Comparison of ENCODE assay signal across 9 cellular contexts in genomic region chr17:1645207-1646171, GRCh38. TPM values are rescaled to one million over a fixed set of nuclear protein-coding genes. Genes with fewer than 3 reads are reported as not detected.
A peak's percentile ranks its signal among the peaks of the same experiment; 100 is the strongest.
DNase-seq lines count a peak whose midpoint lies in the region; ATAC-seq, FAIRE-seq and TF ChIP-seq lines count a peak whose summit lies in the region.
"Had no signal": no experiment of that assay in that cellular context is flagged by ENCODE, and none has a peak within 500 bp of the region (broad histone marks: within the 10 kb centered on the region; RNA-seq: fewer than 3 reads in every experiment).

Gene SCARF1 (minus strand): TSS chr17:1645732. CDS start chr17:1645697, 35 bp downstream.

- H3K9me3 Mint-ChIP-seq in Calu3 (ENCODE audit: low read depth, unreplicated experiment) = no peaks in the 10 kb centered on the region

- TF ChIP-seq CTCF in Calu3 (IDR thresholded peaks at IDR 0.05; ENCODE audit: unreplicated experiment) (no peak), pancreas (IDR thresholded peaks at IDR 0.05) (no peak)

- H3K27ac ChIP-seq in pancreas = peak within 1 kb of the TSS in 1 of 4 donors; percentile 33
- no peak within 1 kb of the TSS for H3K27ac ChIP-seq in SJCRH30

- ATAC-seq in T-helper 17 cell = no peak
- ATAC-seq in Right ventricle myocardium inferior = no peak
- ATAC-seq in pancreas = no peak
- ATAC-seq in GM21528 (IDR thresholded peaks at IDR 0.05; ENCODE audit: low FRiP score, unreplicated experiment) = no peak

- no peak for FAIRE-seq in pancreas (lab: Jason Lieb, UNC)

- intact Hi-C loops in Calu3 (cut with micrococcal nuclease; ENCODE audit: unreplicated experiment) (no loop called here), Right ventricle myocardium inferior (cut with DNase I) (loop anchor here (5.0 kb wide), 2 partner anchors 188 to 388 kb away; partner anchors contain the start of gene CRK), pancreas (cut with DNase I) (no loop called here)

- WGBS in pancreas, 2 donors = 83 to 88% methylated on average over 23 to 25 of the region's 25 CpGs

- peak within 1 kb of the TSS; percentile 64 for H3K4me3 Mint-ChIP-seq in Calu3 (ENCODE audit: low read depth, unreplicated experiment)
- H3K4me3 Mint-ChIP-seq in T-helper 17 cell = peak within 1 kb of the TSS; percentile 85

- H3K9me3 ChIP-seq in T-helper 17 cell (ENCODE audit: control insufficient read depth, low read length, poor library complexity, severe bottlenecking) (no peaks in the 10 kb centered on the region), pancreas (no peaks in the 10 kb centered on the region), SJCRH30 (replicated peaks) (no peaks in the 10 kb centered on the region)

- H3K4me1 ChIP-seq in pancreas (peaks cover 20 to 23% (median 22%) of the 10 kb centered on the region in 3 donors), SJCRH30 (no peaks in the 10 kb centered on the region)

- BruUV-seq in Calu3 (replicated peaks; lab: Mats Ljungman, UMichigan) = no TSS peak

- CTCF ChIA-PET in Calu3 (lab: Charles Lee) = no interaction called here

- H3K4me3 ChIP-seq in pancreas (peak within 1 kb of the TSS in 1 of 4 donors; percentile 25), SJCRH30 (no peak within 1 kb of the TSS)

- H3K4me1 Mint-ChIP-seq in Calu3 (ENCODE audit: low read depth, unreplicated experiment) (no peaks in the 10 kb centered on the region), T-helper 17 cell (peaks cover 14% of the 10 kb centered on the region)

- H3K36me3 ChIP-seq in pancreas (peaks cover 0 to 2% (median 0%) of the 10 kb centered on the region in 3 donors), SJCRH30 (0 out of 2 replicates have a peak, but pooled peaks cover 2% of the 10 kb centered on the region)

- DNase-seq in Calu3 (no peak), T-helper 17 cell (no peak), Right ventricle myocardium inferior (ENCODE audit: missing footprints) (peak; percentile 84), pancreas (peak in 4 of 6 donors; percentile 19 to 80 (median 49)), SJCRH30 (no peak), SIG-M5 (lab: John Stamatoyannopoulos, UW) (no peak), GM19240 (ENCODE audit: insufficient read length, low spot score) (no peak)
- DNase-seq: Karpas-422 had no signal

- H3K27ac Mint-ChIP-seq in Calu3 (ENCODE audit: unreplicated experiment) (no peak within 1 kb of the TSS), T-helper 17 cell (peak within 1 kb of the TSS; percentile 80)

- H3K27me3 Mint-ChIP-seq in Calu3 (ENCODE audit: unreplicated experiment) = no peaks in the 10 kb centered on the region
- H3K27me3 Mint-ChIP-seq in T-helper 17 cell = no peaks in the 10 kb centered on the region

- H3K27me3 ChIP-seq in pancreas = no peaks in the 10 kb centered on the region
- no peaks in the 10 kb centered on the region for H3K27me3 ChIP-seq in SJCRH30

- H3K36me3 Mint-ChIP-seq in Calu3 (ENCODE audit: insufficient read depth, unreplicated experiment) (peaks cover 6% of the 10 kb centered on the region), T-helper 17 cell (ENCODE audit: low read depth) (no peaks in the 10 kb centered on the region)

RNA-seq across cellular contexts. Expression of gene SCARF1, which starts in this region (rescaled TPM):
- 0.14 and 0.37 TPM in 2 replicates for total RNA-seq in Calu3 (2022)
- total RNA-seq in T-helper 17 cell = 1 to 10 TPM; 1.6 to 2.3 TPM
- 12.4 TPM for total RNA-seq in Right ventricle myocardium inferior
- 1 to 10 TPM; 2.0 to 5.0 (median 3.1) TPM for total RNA-seq in pancreas
- polyA plus RNA-seq in pancreas = 1 to 10 TPM; 8.1 to 8.6 TPM
- 0.06 and 0.13 TPM in 2 replicates for total RNA-seq in SJCRH30 (2014; rRNA removed; shearing (Covaris generic))

Comparison
In these comparisons a context has a peak if more than half of its experiments do, and no peak if none do; other contexts are left out.
1. DNase-seq: peak in Right ventricle myocardium inferior (single experiment) and pancreas (4 of 6); none in Calu3 (single experiment), T-helper 17 cell (0 of 3), SJCRH30 (0 of 2), SIG-M5 (single experiment) and GM19240 (single experiment).